17 cellular contexts compared by ENCODE assay signal in the genomic region with DNA sequence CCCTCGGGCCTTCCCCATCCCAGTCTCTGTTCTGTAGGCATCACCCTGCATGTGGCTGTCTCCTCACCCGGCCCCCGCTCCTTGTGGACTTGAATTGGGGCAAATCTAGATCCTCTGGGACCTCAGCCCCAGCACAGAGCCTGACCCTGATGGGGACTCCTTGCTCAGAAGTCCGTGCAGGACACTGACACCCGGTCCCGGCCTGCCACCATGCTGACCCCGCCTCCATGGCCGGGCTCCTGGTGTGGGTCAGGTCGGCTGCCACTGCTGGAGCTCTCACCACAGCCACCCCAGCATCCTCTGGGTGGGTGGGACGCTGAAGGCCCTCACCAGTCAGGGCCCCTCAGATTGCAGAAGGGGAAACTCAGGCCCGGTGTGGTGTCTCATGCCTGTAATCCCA. TPM values are rescaled to one million over a fixed set of nuclear protein-coding genes. Genes with fewer than 3 reads are reported as not detected.
DNase-seq lines count a peak whose midpoint lies in the region; TF ChIP-seq lines count a peak whose summit lies in the region.
"Had no signal": no experiment of that assay in that cellular context is flagged by ENCODE, and none has a peak within 500 bp of the region (broad histone marks: within the 10 kb centered on the region; RNA-seq: fewer than 3 reads in every experiment).

No MANE protein-coding gene starts in this region.

- H3K9me3 ChIP-seq in BLaER1: no peaks in the 10 kb centered on the region
- H3K9me3 ChIP-seq in Karpas-422 (ENCODE audit: low read length): no peaks in the 10 kb centered on the region
- no peaks in the 10 kb centered on the region for H3K9me3 ChIP-seq in osteoblast (ENCODE audit: low read depth, low read length)
- no peaks in the 10 kb centered on the region for H3K9me3 ChIP-seq in colonic mucosa
- H3K9me3 ChIP-seq: Caco-2, HAP-1 had no signal

- intact Hi-C loops in colonic mucosa (cut with DNase I): no loop called here

- H3K4me3 ChIP-seq in BLaER1: peak overlapping the region; percentile 71
- H3K4me3 ChIP-seq in HL-60 (replicated peaks; ENCODE audit: insufficient read depth, low read length): no peak overlapping the region
- H3K4me3 ChIP-seq in Karpas-422 (ENCODE audit: low read length): peak overlapping the region; percentile 72
- no peak overlapping the region for H3K4me3 ChIP-seq in osteoblast (ENCODE audit: insufficient read depth, low read length)
- H3K4me3 ChIP-seq in colonic mucosa: no peak overlapping the region
- H3K4me3 ChIP-seq: HAP-1 had no signal

- H3K4me1 ChIP-seq in BLaER1 (peaks cover 25% of the 10 kb centered on the region), Karpas-422 (ENCODE audit: low read length) (peaks cover 84% of the 10 kb centered on the region), osteoblast (ENCODE audit: insufficient read depth, low read length) (no peaks in the 10 kb centered on the region), colonic mucosa (no peaks in the 10 kb centered on the region)
- H3K4me1 ChIP-seq: Caco-2, HAP-1 had no signal

- peak overlapping the region; percentile 100 for H3K27ac ChIP-seq in BLaER1
- H3K27ac ChIP-seq in HL-60 (replicated peaks): peak overlapping the region; percentile 66; the same call in 1 of the 2 replicates
- peak overlapping the region; percentile 99 for H3K27ac ChIP-seq in Karpas-422 (ENCODE audit: low read length)
- no peak overlapping the region for H3K27ac ChIP-seq in osteoblast (ENCODE audit: low read depth, low read length)
- H3K27ac ChIP-seq in colonic mucosa: no peak overlapping the region
- H3K27ac ChIP-seq: C4-2B had no signal

- DNase-seq in HL-60 (ENCODE audit: low read depth in 1 of 2, low spot score in 1 of 2) (no peak), Karpas-422 (peak; percentile 71), osteoblast (ENCODE audit: insufficient read length, low spot score, missing footprints) (peak; percentile 45), colonic mucosa (no peak), GM10248 (ENCODE audit: extremely low spot score) (no peak)
- no peak for DNase-seq in activated CD4-positive, alpha-beta T cell treated with anti-CD3 and anti-CD28 coated beads, Interleukin-2, amount 50 U/mL, for 1 hour
- DNase-seq: Caco-2; CD4-positive, alpha-beta T cell; GDM1; KBM-7 had no signal

- TF ChIP-seq CTCF in HL-60 (IDR thresholded peaks at IDR 0.05; ENCODE audit: insufficient read depth, low read length) (no peak), osteoblast (IDR thresholded peaks at IDR 0.05; ENCODE audit: extremely low read depth, low read depth, low read length) (no peak), colonic mucosa (IDR thresholded peaks at IDR 0.05) (no peak), GM10248 (IDR thresholded peaks at IDR 0.05; ENCODE audit: control extremely low read depth, extremely low read depth, low read depth, missing control alignments) (no peak)

- H3K27me3 ChIP-seq in BLaER1 (no peaks in the 10 kb centered on the region), HL-60 (ENCODE audit: insufficient read depth, poor library complexity, severe bottlenecking) (no peaks in the 10 kb centered on the region), Karpas-422 (ENCODE audit: low read length) (no peaks in the 10 kb centered on the region), osteoblast (ENCODE audit: insufficient read depth, low read length) (peaks cover 2% of the 10 kb centered on the region), colonic mucosa (no peaks in the 10 kb centered on the region)

- H3K36me3 ChIP-seq in BLaER1: peaks cover 62% of the 10 kb centered on the region
- peaks cover 4% of the 10 kb centered on the region; the same call in 1 of the 2 replicates for H3K36me3 ChIP-seq in Karpas-422 (ENCODE audit: insufficient read depth, low read length)
- no peaks in the 10 kb centered on the region for H3K36me3 ChIP-seq in osteoblast (ENCODE audit: insufficient read depth, low read length)
- no peaks in the 10 kb centered on the region for H3K36me3 ChIP-seq in colonic mucosa
- H3K36me3 ChIP-seq: HAP-1 had no signal

- POLR2A ChIA-PET in GM10248 (lab: Yijun Ruan, JAX): no interaction called here

- H3K4me2 ChIP-seq in BLaER1: peak overlapping the region; percentile 100
- H3K4me2 ChIP-seq in Karpas-422 (ENCODE audit: low read depth, low read length, poor library complexity, severe bottlenecking): peak overlapping the region; percentile 87
- no peak overlapping the region for H3K4me2 ChIP-seq in osteoblast (ENCODE audit: insufficient read depth, low read length)

- H3K79me2 ChIP-seq in Karpas-422 (ENCODE audit: low read length): 0 out of 2 replicates have a peak, but pooled peaks cover 4% of the 10 kb centered on the region
- H3K79me2 ChIP-seq in osteoblast (ENCODE audit: insufficient read depth, low read length): no peaks in the 10 kb centered on the region

- H4K20me1 ChIP-seq in BLaER1: no peaks in the 10 kb centered on the region
- H4K20me1 ChIP-seq in Karpas-422 (ENCODE audit: insufficient read depth, low read depth, low read length): no peaks in the 10 kb centered on the region
- H4K20me1 ChIP-seq in osteoblast (ENCODE audit: insufficient read depth, low read length): no peaks in the 10 kb centered on the region

- H2AFZ ChIP-seq in Karpas-422 (ENCODE audit: low read length): no peak overlapping the region
- H2AFZ ChIP-seq in osteoblast (ENCODE audit: low read length): no peak overlapping the region

- H3K9me2 ChIP-seq in Karpas-422 (replicated peaks; ENCODE audit: insufficient read depth, low read length): no peaks in the 10 kb centered on the region

- CTCF ChIA-PET in GM10248 (lab: Yijun Ruan, JAX): interaction anchor here (1.0 to 2.3 kb wide), 3 partner anchors 13 to 39 kb away, joined by 3 to 8 read pairs (median 3); no protein-coding TSS in a partner anchor

- H3K9ac ChIP-seq in BLaER1: peak overlapping the region; percentile 100
- H3K9ac ChIP-seq in Karpas-422 (ENCODE audit: low read length): peak overlapping the region; percentile 99
- no peak overlapping the region for H3K9ac ChIP-seq in colonic mucosa (ENCODE audit: low read depth in 2 of 2, low read length in 2 of 2)

RNA-seq across cellular contexts. Expression of gene IGLL1, which starts 1.8 kb away (rescaled TPM):
- total RNA-seq in Karpas-422 (2014; rRNA removed; shearing (Covaris generic); ENCODE audit: low replicate concordance): 100 and 171 TPM in 2 replicates
- total RNA-seq in osteoblast (not detected in 2 replicates), colonic mucosa (not detected)
- total RNA-seq: A673; Caco-2; CD4-positive, alpha-beta T cell; Daoy; H1; HT1080 had no signal

RNA-seq across cellular contexts. Expression of gene DRICH1, which starts 53.8 kb away (rescaled TPM):
- total RNA-seq in Karpas-422 (2014; rRNA removed; shearing (Covaris generic); ENCODE audit: low replicate concordance): 1.2 TPM in 1 of 2 replicates, not detected in the other
- total RNA-seq in osteoblast (0.29 and 0.36 TPM in 2 replicates), colonic mucosa (under 1 TPM; 0.35 to 0.79 TPM)
- total RNA-seq: Daoy had no signal

Comparison
In these comparisons a context has a peak if more than half of its experiments do, and no peak if none do; other contexts are left out.
1. H3K27ac ChIP-seq: peak in BLaER1 (single experiment), HL-60 (single experiment) and Karpas-422 (single experiment); none in osteoblast (single experiment) and colonic mucosa (single experiment).
2. H3K4me3 ChIP-seq: peak in BLaER1 (single experiment) and Karpas-422 (single experiment); none in HL-60 (single experiment), osteoblast (single experiment) and colonic mucosa (single experiment).
3. H3K9ac ChIP-seq: peak in BLaER1 (single experiment) and Karpas-422 (single experiment); none in colonic mucosa (0 of 2).
4. DNase-seq: peak in Karpas-422 (single experiment) and osteoblast (single experiment); none in HL-60 (0 of 2), activated CD4-positive, alpha-beta T cell treated with anti-CD3 and anti-CD28 coated beads, Interleukin-2, amount 50 U/mL, for 1 hour (single experiment), colonic mucosa (single experiment) and GM10248 (single experiment).
5. RNA of gene IGLL1, which starts 1.8 kb away (total RNA-seq): 100 to 171 TPM in Karpas-422; not detected in osteoblast and not detected in colonic mucosa; every median in the first group is over 100 times any median in the second.